ENCODE assay signal across 26 cellular contexts in genomic region chr20:47154089-47154488, GRCh38.
"Had no signal": no experiment of that assay in that cellular context is flagged by ENCODE, and none has a peak within 500 bp of the region (broad histone marks: within the 10 kb centered on the region; RNA-seq: fewer than 3 reads in every experiment).

No MANE protein-coding gene starts in this region.

- H3K9me3 ChIP-seq: neutrophil, psoas muscle, thoracic aorta, thyroid gland, transverse colon, upper lobe of right lung, uterus had no signal

- DNase-seq: naive thymus-derived CD4-positive, alpha-beta T cell; natural killer cell; nephron progenitor cell; nucleus accumbens; psoas muscle; right cardiac atrium; small intestine; stimulated activated CD4-positive, alpha-beta T cell treated with anti-CD3 and anti-CD28 coated beads, Interleukin-15, amount 100 ng/mL, for 24 hours; stimulated activated CD4-positive, alpha-beta T cell treated with anti-CD3 and anti-CD28 coated beads, Interleukin-2, amount 100 ng/mL, for 24 hours; stimulated activated CD4-positive, alpha-beta T cell treated with anti-CD3 and anti-CD28 coated beads, Interleukin-2, amount 100 ng/mL, for 48 hours; stimulated activated CD4-positive, alpha-beta T cell treated with anti-CD3 and anti-CD28 coated beads, Interleukin-4, amount 100 ng/mL, for 24 hours; stimulated activated naive B cell treated with anti-CD40 and anti-IgM and Interleukin-4, amounts not matched to agents 10 μg/mL and 1 μg/mL and 100 μg/mL, for 72 hours; stimulated activated naive CD4-positive, alpha-beta T cell treated with Interleukin-2 at 50 U/mL for 16 hours; stomach; thyroid gland; transverse colon; upper lobe of right lung; uterus had no signal

- H3K4me1 Mint-ChIP-seq: naive thymus-derived CD4-positive, alpha-beta T cell; natural killer cell; stimulated activated effector memory CD8-positive, alpha-beta T cell treated with anti-CD3 and anti-CD28 coated beads, Interleukin-12 subunit alpha, Interleukin-12 subunit beta, amount 100 ng/mL, for 72 hours; stimulated activated naive B cell treated with anti-CD40 and anti-IgM and Interleukin-4, amounts not matched to agents 10 μg/mL and 1 μg/mL and 100 μg/mL, for 72 hours had no signal

- H3K27ac ChIP-seq: neutrophil, parathyroid adenoma, psoas muscle, stomach, thoracic aorta, thyroid gland, transverse colon, upper lobe of right lung, uterus had no signal

- H3K27me3 Mint-ChIP-seq: progenitor cell of endocrine pancreas, type B pancreatic cell had no signal

- H3K36me3 ChIP-seq: neutrophil, stomach, thoracic aorta, thyroid gland, transverse colon, upper lobe of right lung, uterus had no signal

- H3K4me3 ChIP-seq: psoas muscle, stomach, thoracic aorta, thyroid gland, transverse colon, upper lobe of right lung, uterus had no signal

- H3K27me3 ChIP-seq: thyroid gland, transverse colon, upper lobe of right lung, uterus had no signal

- H3K27ac Mint-ChIP-seq: naive thymus-derived CD4-positive, alpha-beta T cell; natural killer cell; nephron progenitor cell; progenitor cell of endocrine pancreas; stimulated activated effector memory CD8-positive, alpha-beta T cell treated with anti-CD3 and anti-CD28 coated beads, Interleukin-12 subunit alpha, Interleukin-12 subunit beta, amount 100 ng/mL, for 72 hours; stimulated activated naive B cell treated with anti-CD40 and anti-IgM and Interleukin-4, amounts not matched to agents 10 μg/mL and 1 μg/mL and 100 μg/mL, for 72 hours; stimulated activated naive CD8-positive, alpha-beta T cell treated with anti-CD3 and anti-CD28 coated beads, Interleukin-15, Interleukin-2, amounts not matched to agents 100 ng/mL and 50 ng/mL, for 24 hours; type B pancreatic cell had no signal

- H3K9me3 Mint-ChIP-seq: natural killer cell; nephron progenitor cell; stimulated activated effector memory CD8-positive, alpha-beta T cell treated with anti-CD3 and anti-CD28 coated beads, Interleukin-12 subunit alpha, Interleukin-12 subunit beta, amount 100 ng/mL, for 72 hours; stimulated activated naive CD8-positive, alpha-beta T cell treated with anti-CD3 and anti-CD28 coated beads, Interleukin-15, Interleukin-2, amounts not matched to agents 100 ng/mL and 50 ng/mL, for 24 hours; type B pancreatic cell had no signal

- H3K4me1 ChIP-seq: parathyroid adenoma, psoas muscle, stomach, thyroid gland, transverse colon, upper lobe of right lung, uterus had no signal

- H3K4me3 Mint-ChIP-seq: naive thymus-derived CD4-positive, alpha-beta T cell; natural killer cell; nephron progenitor cell; neural crest cell; stimulated activated effector memory CD8-positive, alpha-beta T cell treated with anti-CD3 and anti-CD28 coated beads, Interleukin-12 subunit alpha, Interleukin-12 subunit beta, amount 100 ng/mL, for 72 hours; stimulated activated naive B cell treated with anti-CD40 and anti-IgM and Interleukin-4, amounts not matched to agents 10 μg/mL and 1 μg/mL and 100 μg/mL, for 72 hours; stimulated activated naive CD8-positive, alpha-beta T cell treated with anti-CD3 and anti-CD28 coated beads, Interleukin-15, Interleukin-2, amounts not matched to agents 100 ng/mL and 50 ng/mL, for 24 hours; type B pancreatic cell had no signal

- H3K36me3 Mint-ChIP-seq: natural killer cell; stimulated activated effector memory CD8-positive, alpha-beta T cell treated with anti-CD3 and anti-CD28 coated beads, Interleukin-12 subunit alpha, Interleukin-12 subunit beta, amount 100 ng/mL, for 72 hours; stimulated activated naive B cell treated with anti-CD40 and anti-IgM and Interleukin-4, amounts not matched to agents 10 μg/mL and 1 μg/mL and 100 μg/mL, for 72 hours; type B pancreatic cell had no signal
